19 cellular contexts compared by ENCODE assay signal in genomic region chr7:132504851-132505250, GRCh38.
DNase-seq lines count a peak whose midpoint lies in the region; ATAC-seq, FAIRE-seq and TF ChIP-seq lines count a peak whose summit lies in the region.
"Had no signal": no experiment of that assay in that cellular context is flagged by ENCODE, and none has a peak within 500 bp of the region (broad histone marks: within the 10 kb centered on the region; RNA-seq: fewer than 3 reads in every experiment).

No MANE protein-coding gene starts in this region.

- no peaks in the 10 kb centered on the region for H3K27me3 ChIP-seq in neural progenitor cell

- peak overlapping the region; percentile 14 for H3K27ac Mint-ChIP-seq in stimulated activated naive CD8-positive, alpha-beta T cell treated with anti-CD3 and anti-CD28 coated beads, Interleukin-15, Interleukin-2, amounts not matched to agents 100 ng/mL and 50 ng/mL, for 24 hours
- no peak overlapping the region for H3K27ac Mint-ChIP-seq in stimulated activated naive CD8-positive, alpha-beta T cell treated with anti-CD3 and anti-CD28 coated beads, Interleukin-15, amount 100 ng/mL, for 72 hours
- peak overlapping the region; percentile 75 for H3K27ac Mint-ChIP-seq in neural progenitor cell
- H3K27ac Mint-ChIP-seq: B cell, CD14-positive monocyte had no signal

- no peak overlapping the region for H3K27ac ChIP-seq in neural progenitor cell
- H3K27ac ChIP-seq: GM23248 had no signal

- no peaks in the 10 kb centered on the region for H3K36me3 Mint-ChIP-seq in stimulated activated naive CD8-positive, alpha-beta T cell treated with anti-CD3 and anti-CD28 coated beads, Interleukin-15, Interleukin-2, amounts not matched to agents 100 ng/mL and 50 ng/mL, for 24 hours (ENCODE audit: low read depth)
- no peaks in the 10 kb centered on the region for H3K36me3 Mint-ChIP-seq in neural progenitor cell
- H3K36me3 Mint-ChIP-seq: CD14-positive monocyte; CD4-positive, alpha-beta memory T cell; IgD-negative memory B cell had no signal

- FAIRE-seq in RCC 7860 (lab: Jason Lieb, UNC) = no peak
- FAIRE-seq: GM12878, GM19239, HepG2 had no signal

- no peaks in the 10 kb centered on the region for H3K27me3 Mint-ChIP-seq in stimulated activated naive CD8-positive, alpha-beta T cell treated with anti-CD3 and anti-CD28 coated beads, Interleukin-15, Interleukin-2, amounts not matched to agents 100 ng/mL and 50 ng/mL, for 24 hours
- no peaks in the 10 kb centered on the region for H3K27me3 Mint-ChIP-seq in stimulated activated naive CD8-positive, alpha-beta T cell treated with anti-CD3 and anti-CD28 coated beads, Interleukin-15, amount 100 ng/mL, for 72 hours
- H3K27me3 Mint-ChIP-seq in neural progenitor cell (ENCODE audit: insufficient read depth, low read depth) = peaks cover 7% of the 10 kb centered on the region
- H3K27me3 Mint-ChIP-seq: B cell; CD4-positive, alpha-beta memory T cell had no signal

- ATAC-seq in stimulated activated naive CD8-positive, alpha-beta T cell treated with anti-CD3 and anti-CD28 coated beads, Interleukin-15, amount 100 ng/mL, for 72 hours = no peak
- no peak for ATAC-seq in GM18858 (IDR thresholded peaks at IDR 0.05; ENCODE audit: unreplicated experiment)
- ATAC-seq: GM12878, HepG2 had no signal

- H3F3A ChIP-seq in neural progenitor cell (ENCODE audit: low read depth) = peaks cover 4% of the 10 kb centered on the region

- peaks cover 8% of the 10 kb centered on the region for H3K4me1 Mint-ChIP-seq in stimulated activated naive CD8-positive, alpha-beta T cell treated with anti-CD3 and anti-CD28 coated beads, Interleukin-15, Interleukin-2, amounts not matched to agents 100 ng/mL and 50 ng/mL, for 24 hours (ENCODE audit: low read depth)
- peaks cover 17% of the 10 kb centered on the region for H3K4me1 Mint-ChIP-seq in stimulated activated naive CD8-positive, alpha-beta T cell treated with anti-CD3 and anti-CD28 coated beads, Interleukin-15, amount 100 ng/mL, for 72 hours
- peaks cover 17% of the 10 kb centered on the region for H3K4me1 Mint-ChIP-seq in neural progenitor cell
- H3K4me1 Mint-ChIP-seq: B cell, CD14-positive monocyte, IgD-negative memory B cell had no signal

- H3K4me1 ChIP-seq in neural progenitor cell = peaks cover 8% of the 10 kb centered on the region
- H3K4me1 ChIP-seq: HAP-1 had no signal

- H3K36me3 ChIP-seq in neural progenitor cell = no peaks in the 10 kb centered on the region
- H3K36me3 ChIP-seq: HAP-1 had no signal

- H3K4me2 ChIP-seq in neural progenitor cell = no peak overlapping the region

- H3K9me3 ChIP-seq in neural progenitor cell (ENCODE audit: low read depth) = no peaks in the 10 kb centered on the region
- H3K9me3 ChIP-seq: HAP-1 had no signal

- H3K9me3 Mint-ChIP-seq in stimulated activated naive CD8-positive, alpha-beta T cell treated with anti-CD3 and anti-CD28 coated beads, Interleukin-15, Interleukin-2, amounts not matched to agents 100 ng/mL and 50 ng/mL, for 24 hours = no peaks in the 10 kb centered on the region
- H3K9me3 Mint-ChIP-seq in stimulated activated naive CD8-positive, alpha-beta T cell treated with anti-CD3 and anti-CD28 coated beads, Interleukin-15, amount 100 ng/mL, for 72 hours = no peaks in the 10 kb centered on the region
- no peaks in the 10 kb centered on the region for H3K9me3 Mint-ChIP-seq in neural progenitor cell
- H3K9me3 Mint-ChIP-seq: CD14-positive monocyte had no signal

- no peak overlapping the region for H2AFZ ChIP-seq in neural progenitor cell (replicated peaks)
- H2AFZ ChIP-seq: GM23248 had no signal

- H3K9ac ChIP-seq in neural progenitor cell = no peak overlapping the region
- H3K9ac ChIP-seq: GM23248 had no signal

- H3K4me3 Mint-ChIP-seq in stimulated activated naive CD8-positive, alpha-beta T cell treated with anti-CD3 and anti-CD28 coated beads, Interleukin-15, Interleukin-2, amounts not matched to agents 100 ng/mL and 50 ng/mL, for 24 hours = no peak overlapping the region
- H3K4me3 Mint-ChIP-seq in stimulated activated naive CD8-positive, alpha-beta T cell treated with anti-CD3 and anti-CD28 coated beads, Interleukin-15, amount 100 ng/mL, for 72 hours = no peak overlapping the region
- no peak overlapping the region for H3K4me3 Mint-ChIP-seq in neural progenitor cell
- H3K4me3 Mint-ChIP-seq: B cell; CD14-positive monocyte; CD4-positive, alpha-beta memory T cell; IgD-negative memory B cell had no signal

- H3K4me3 ChIP-seq in neural progenitor cell = no peak overlapping the region
- H3K4me3 ChIP-seq: GM12878, GM23248, HAP-1 had no signal

- H3K79me2 ChIP-seq in neural progenitor cell (ENCODE audit: low read depth) = no peaks in the 10 kb centered on the region

- TF ChIP-seq CTCF in neural progenitor cell (IDR thresholded peaks at IDR 0.05) = no peak

- no peaks in the 10 kb centered on the region for H4K20me1 ChIP-seq in neural progenitor cell (ENCODE audit: low read depth)

- DNase-seq in stimulated activated naive CD8-positive, alpha-beta T cell treated with anti-CD3 and anti-CD28 coated beads, Interleukin-15, amount 100 ng/mL, for 72 hours = no peak
- DNase-seq in islet precursor cell (peak; percentile 59), neural progenitor cell (ENCODE audit: low spot score) (no peak), RCC 7860 (ENCODE audit: low spot score) (no peak)
- no peak for DNase-seq in activated CD4-positive, alpha-beta T cell treated with anti-CD3 and anti-CD28 coated beads, Interleukin-2, amount 50 U/mL, for 48 hours
- DNase-seq: Calu3; CD4-positive, alpha-beta memory T cell; DMS79 treated with DMSO at 0.1 percent for 48 hours; GF-D8; GM23248 had no signal

Comparison
In these comparisons a context has a peak if more than half of its experiments do, and no peak if none do; other contexts are left out.
1. H3K27ac Mint-ChIP-seq: peak in stimulated activated naive CD8-positive, alpha-beta T cell treated with anti-CD3 and anti-CD28 coated beads, Interleukin-15, Interleukin-2, amounts not matched to agents 100 ng/mL and 50 ng/mL, for 24 hours (single experiment) and neural progenitor cell (single experiment); none in stimulated activated naive CD8-positive, alpha-beta T cell treated with anti-CD3 and anti-CD28 coated beads, Interleukin-15, amount 100 ng/mL, for 72 hours (0 of 2).